ENCODE assay signal across 8 cellular contexts in genomic region chr3:43155464-43156121, GRCh38. TPM values are rescaled to one million over a fixed set of nuclear protein-coding genes. Genes with fewer than 3 reads are reported as not detected.
DNase-seq lines count a peak whose midpoint lies in the region; ATAC-seq and TF ChIP-seq lines count a peak whose summit lies in the region.

No MANE protein-coding gene starts in this region.

- H3K27ac Mint-ChIP-seq in osteocyte (ENCODE audit: unreplicated experiment) = no peak overlapping the region

- H3K4me1 Mint-ChIP-seq in osteocyte (ENCODE audit: unreplicated experiment) = peaks cover 3% of the 10 kb centered on the region

- H3K4me3 ChIP-seq in fibroblast of villous mesenchyme (ENCODE audit: low read depth, low read length) = no peak overlapping the region

- H3K4me3 Mint-ChIP-seq in osteocyte (ENCODE audit: unreplicated experiment) = no peak overlapping the region

- no peak for ATAC-seq in HG03135 (IDR thresholded peaks at IDR 0.05; ENCODE audit: unreplicated experiment)
- ATAC-seq in HG02981 (IDR thresholded peaks at IDR 0.05; ENCODE audit: unreplicated experiment) = no peak
- ATAC-seq in GM19397 (IDR thresholded peaks at IDR 0.05; ENCODE audit: unreplicated experiment) = no peak

- H3K9me3 Mint-ChIP-seq in osteocyte (ENCODE audit: unreplicated experiment) = no peaks in the 10 kb centered on the region

- peak; percentile 78 for TF ChIP-seq CTCF in fibroblast of villous mesenchyme (IDR thresholded peaks at IDR 0.05; ENCODE audit: insufficient read depth, low read depth, low read length)
- peak; percentile 60 for TF ChIP-seq CTCF in osteocyte (IDR thresholded peaks at IDR 0.05)

- peaks cover 36% of the 10 kb centered on the region for H3K27me3 Mint-ChIP-seq in osteocyte (ENCODE audit: unreplicated experiment)

- DNase-seq in DMS 273 (lab: John Stamatoyannopoulos, UW; ENCODE audit: unreplicated experiment) = peak; percentile 57
- DNase-seq in DMS 273 treated with DMSO at 0.1 percent for 48 hours (lab: John Stamatoyannopoulos, UW) = no peak
- DNase-seq in SHP77 treated with DMSO at 0.1 percent for 48 hours (lab: John Stamatoyannopoulos, UW) = peak; percentile 40
- DNase-seq in fibroblast of villous mesenchyme (ENCODE audit: low read depth) = peak; percentile 78
- no peak for DNase-seq in osteocyte (ENCODE audit: extremely low spot score, unreplicated experiment)

- H3K36me3 Mint-ChIP-seq in osteocyte (ENCODE audit: unreplicated experiment) = no peaks in the 10 kb centered on the region

RNA-seq across cellular contexts. Expression of gene POMGNT2, which starts 49.7 kb away (rescaled TPM):
- total RNA-seq in fibroblast of villous mesenchyme = 9.1 and 9.7 TPM in 2 replicates
- total RNA-seq in osteocyte = 16.1 and 18.5 TPM in 2 replicates

Comparison
In these comparisons a context has a peak if more than half of its experiments do, and no peak if none do; other contexts are left out.
1. DNase-seq: peak in DMS 273 (single experiment), SHP77 treated with DMSO at 0.1 percent for 48 hours (single experiment) and fibroblast of villous mesenchyme (single experiment); none in DMS 273 treated with DMSO at 0.1 percent for 48 hours (single experiment) and osteocyte (single experiment).